In genomic region chr1:37808369-37809319, GRCh38 we compare ENCODE assay signal across 8 cellular contexts. TPM values are rescaled to one million over a fixed set of nuclear protein-coding genes. Genes with fewer than 3 reads are reported as not detected.
A peak's percentile ranks its signal among the peaks of the same experiment; 100 is the strongest.
DNase-seq lines count a peak whose midpoint lies in the region; ATAC-seq, FAIRE-seq and TF ChIP-seq lines count a peak whose summit lies in the region.

No MANE protein-coding gene starts in this region.

- peak; percentile 61 for ATAC-seq in DND-41 (ENCODE audit: insufficient read depth, low read depth)
- ATAC-seq in HG03565 (IDR thresholded peaks at IDR 0.05; ENCODE audit: unreplicated experiment): peak; percentile 12
- ATAC-seq in left cardiac atrium: peak; percentile 85 to 91
- peak; percentile 77 to 86 (median 78) for ATAC-seq in pancreas

- DNase-seq in DND-41 (peak; percentile 11), GM20000 (ENCODE audit: low spot score) (peak; percentile 92), OCI-M1 (lab: John Stamatoyannopoulos, UW) (peak; percentile 76), anterior cingulate cortex (lab: John Stamatoyannopoulos, UW) (peak; percentile 32 to 96 (median 86)), left cardiac atrium (peak; percentile 80), pancreas (peak; percentile 81 to 94 (median 86)), GM19240 (ENCODE audit: insufficient read length, low spot score) (no peak)

- 0 to 1% methylated on average over 34 to 54 of the region's 54 CpGs for WGBS in pancreas, 2 donors

- TF ChIP-seq CTCF in DND-41 (IDR thresholded peaks at IDR 0.05; ENCODE audit: borderline replicate concordance, extremely low read depth, low read length, poor library complexity, severe bottlenecking): no peak
- TF ChIP-seq CTCF in GM20000 (IDR thresholded peaks at IDR 0.05; ENCODE audit: extremely low read depth, missing control alignments): no peak
- no peak for TF ChIP-seq CTCF in pancreas (IDR thresholded peaks at IDR 0.05)

- H3K9me3 ChIP-seq in DND-41 (ENCODE audit: insufficient read depth, low read length, severe bottlenecking) (no peaks in the 10 kb centered on the region), pancreas (no peaks in the 10 kb centered on the region)

- H2AFZ ChIP-seq in DND-41 (ENCODE audit: low read depth, low read length): peak overlapping the region; percentile 77

- H3K79me2 ChIP-seq in DND-41 (ENCODE audit: insufficient read depth, low read length): peaks cover 46% of the 10 kb centered on the region

- peaks cover 41% of the 10 kb centered on the region for H3K4me1 ChIP-seq in DND-41 (ENCODE audit: insufficient read depth, low read length)
- H3K4me1 ChIP-seq in pancreas: peaks cover 7 to 17% (median 12%) of the 10 kb centered on the region in 3 donors

- H3K9ac ChIP-seq in DND-41 (ENCODE audit: low read depth, low read length): peak overlapping the region; percentile 90

- H3K27ac ChIP-seq in DND-41 (ENCODE audit: low read length): peak overlapping the region; percentile 65
- H3K27ac ChIP-seq in pancreas: peak overlapping the region; percentile 89 to 94 (median 93)

- intact Hi-C loops in left cardiac atrium (cut with DNase I): loop anchor here in 1 of 2 donors (5.0 kb wide), 1 partner anchor 116 kb away; the partner anchor contains the start of gene CDCA8
- intact Hi-C loops in pancreas (cut with DNase I): no loop called here

- peak overlapping the region; percentile 97 for H3K4me2 ChIP-seq in DND-41 (ENCODE audit: insufficient read depth, low read length)

- H3K36me3 ChIP-seq in DND-41 (ENCODE audit: insufficient read depth, low read length) (peaks cover 52% of the 10 kb centered on the region), pancreas (peaks cover under 1 to 24% (median 20%) of the 10 kb centered on the region in 3 donors)

- no peak for FAIRE-seq in pancreas (lab: Jason Lieb, UNC)

- H3K4me3 ChIP-seq in DND-41 (ENCODE audit: low read depth in 1 of 2, low read length in 2 of 2) (peak overlapping the region; percentile 95 to 97; a peak in 3 of 4 replicates), pancreas (peak overlapping the region; percentile 78 to 88 (median 85))

- peaks cover 37% of the 10 kb centered on the region for H4K20me1 ChIP-seq in DND-41 (ENCODE audit: insufficient read depth, low read length)

- H3K27me3 ChIP-seq in DND-41 (ENCODE audit: insufficient read depth, low read length, poor library complexity) (no peaks in the 10 kb centered on the region), pancreas (no peaks in the 10 kb centered on the region)

RNA-seq across cellular contexts. Expression of gene YRDC, which starts 0.6 kb away (rescaled TPM):
- 1 to 10 TPM; 5.6 to 9.7 TPM for total RNA-seq in left cardiac atrium
- total RNA-seq in pancreas: 10 to 100 TPM in 1 of 6 donors, 1 to 10 TPM in 5; 5.2 to 11.9 (median 6.2) TPM
- polyA plus RNA-seq in pancreas: 1 to 10 TPM; 4.8 to 9.3 TPM

RNA-seq across cellular contexts. Expression of gene C1orf122, which starts 1.1 kb away (rescaled TPM):
- 10 to 100 TPM; 50.0 to 58.8 TPM for total RNA-seq in left cardiac atrium
- total RNA-seq in pancreas: 10 to 100 TPM; 18.2 to 26.9 (median 23.1) TPM
- 10 to 100 TPM; 33.1 to 46.1 TPM for polyA plus RNA-seq in pancreas

RNA-seq across cellular contexts. Expression of gene MANEAL, which starts 15.0 kb away (rescaled TPM):
- total RNA-seq in left cardiac atrium (1 to 10 TPM; 1.2 to 1.6 TPM), pancreas (1 to 10 TPM; 4.4 to 8.2 (median 6.7) TPM)
- polyA plus RNA-seq in pancreas: 10 to 100 TPM in 1 of 2 donors, 1 to 10 TPM in 1; 4.3 to 10.3 TPM

RNA-seq across cellular contexts. Expression of gene EPHA10, which starts 43.7 kb away (rescaled TPM):
- total RNA-seq in left cardiac atrium: under 1 TPM; 0.16 to 0.21 TPM
- 1 to 10 TPM; 1.7 to 3.8 (median 1.9) TPM for total RNA-seq in pancreas
- polyA plus RNA-seq in pancreas: 1 to 10 TPM; 2.2 to 2.7 TPM

RNA-seq across cellular contexts. Expression of gene MTF1, which starts 50.7 kb away (rescaled TPM):
- total RNA-seq in left cardiac atrium: 10 to 100 TPM; 14.9 to 15.5 TPM
- total RNA-seq in pancreas: 10 to 100 TPM in 2 of 6 donors, 1 to 10 TPM in 4; 6.2 to 13.5 (median 8.0) TPM
- polyA plus RNA-seq in pancreas: 1 to 10 TPM; 1.4 to 2.0 TPM

Comparison
In these comparisons a context has a peak if more than half of its experiments do, and no peak if none do; other contexts are left out.
1. ATAC-seq: peak in every context shown above with its lines; median percentile 88 in left cardiac atrium; 78 in pancreas; 61 in DND-41; 12 in HG03565.